29 cellular contexts compared by ENCODE assay signal in genomic region chr20:36084356-36084755, GRCh38.
"Had no signal": no experiment of that assay in that cellular context is flagged by ENCODE, and none has a peak within 500 bp of the region (broad histone marks: within the 10 kb centered on the region; RNA-seq: fewer than 3 reads in every experiment).

No MANE protein-coding gene starts in this region.

- H3K27ac Mint-ChIP-seq: activated CD4-positive, alpha-beta T cell treated with anti-CD3 and anti-CD28 coated beads, Interleukin-2, amount 10 ng/mL, durations not matched to agents 24 days and 14 days; activated CD8-positive, alpha-beta T cell treated with anti-CD3 and anti-CD28 coated beads for 36 hours; activated naive CD4-positive, alpha-beta T cell treated with anti-CD3 and anti-CD28 coated beads, Interleukin-2, amount 50 U/mL, for 72 hours; activated T-cell treated with anti-CD3 and anti-CD28 coated beads, Interleukin-2, amount 50 U/mL, for 72 hours; activated T-helper 17 cell treated with anti-CD3 and anti-CD28 coated beads, Interleukin-2, amount 50 U/mL, for 72 hours had no signal

- H3K4me1 Mint-ChIP-seq: activated CD4-positive, alpha-beta T cell treated with anti-CD3 and anti-CD28 coated beads, Interleukin-2, amount 10 ng/mL, durations not matched to agents 24 days and 14 days had no signal

- H3K36me3 ChIP-seq: adrenal gland, breast epithelium, SJCRH30, WERI-Rb-1 had no signal

- H3K27me3 ChIP-seq: adrenal gland, body of pancreas, breast epithelium had no signal

- H3K27ac ChIP-seq: adrenal gland, body of pancreas, SJCRH30, SK-N-MC, WERI-Rb-1 had no signal

- DNase-seq: activated CD4-positive, alpha-beta T cell treated with anti-CD3 and anti-CD28 coated beads, Interleukin-2, amount 10 ng/mL, durations not matched to agents 24 days and 14 days; activated CD4-positive, alpha-beta T cell treated with anti-CD3 and anti-CD28 coated beads, Interleukin-2, amount 50 U/mL, for 4 hours; activated CD4-positive, CD25-positive, alpha-beta regulatory T cell; activated CD8-positive, alpha-beta T cell treated with anti-CD3 and anti-CD28 coated beads for 36 hours; activated effector memory CD4-positive, alpha-beta T cell treated with anti-CD3 and anti-CD28 coated beads, Interleukin-2, amount 50 U/mL, for 16 hours; activated naive CD4-positive, alpha-beta T cell; activated T-cell treated with anti-CD3 and anti-CD28 coated beads, Interleukin-2, amount 50 U/mL, for 1 hour; activated T-cell treated with anti-CD3 and anti-CD28 coated beads, Interleukin-2, amount 50 U/mL, for 72 hours; adrenal gland; body of pancreas; NCI-H1092 treated with DMSO at 0.1 percent for 48 hours; NCI-H1417; NCI-H146; NCI-H187; NCI-H2029 treated with DMSO at 0.1 percent for 48 hours; NCI-H2107; NCI-H2171; NCI-H510A; NCI-H526; NCI-H774; SHP77; SJCRH30; T1000; WERI-Rb-1 had no signal

- H3K9me3 Mint-ChIP-seq: activated CD4-positive, alpha-beta T cell treated with anti-CD3 and anti-CD28 coated beads, Interleukin-2, amount 10 ng/mL, durations not matched to agents 24 days and 14 days; activated CD8-positive, alpha-beta T cell treated with anti-CD3 and anti-CD28 coated beads for 36 hours; activated T-cell treated with anti-CD3 and anti-CD28 coated beads, Interleukin-2, amount 50 U/mL, for 72 hours; activated T-helper 17 cell treated with anti-CD3 and anti-CD28 coated beads, Interleukin-2, amount 50 U/mL, for 72 hours had no signal

- H3K4me3 Mint-ChIP-seq: activated CD4-positive, alpha-beta T cell treated with anti-CD3 and anti-CD28 coated beads, Interleukin-2, amount 10 ng/mL, durations not matched to agents 24 days and 14 days; activated CD8-positive, alpha-beta T cell treated with anti-CD3 and anti-CD28 coated beads for 36 hours; activated T-cell treated with anti-CD3 and anti-CD28 coated beads, Interleukin-2, amount 50 U/mL, for 72 hours; activated T-helper 17 cell treated with anti-CD3 and anti-CD28 coated beads, Interleukin-2, amount 50 U/mL, for 72 hours had no signal

- H3K9me3 ChIP-seq: adrenal gland, body of pancreas, breast epithelium had no signal

- FAIRE-seq: astrocyte had no signal

- ATAC-seq: activated CD8-positive, alpha-beta T cell treated with anti-CD3 and anti-CD28 coated beads for 36 hours; activated naive CD4-positive, alpha-beta T cell treated with anti-CD3 and anti-CD28 coated beads, Interleukin-2, amount 50 U/mL, for 72 hours; activated T-cell treated with anti-CD3 and anti-CD28 coated beads, Interleukin-2, amount 50 U/mL, for 72 hours; activated T-helper 17 cell treated with anti-CD3 and anti-CD28 coated beads, Interleukin-2, amount 50 U/mL, for 72 hours; body of pancreas had no signal

- H3K4me3 ChIP-seq: adrenal gland, body of pancreas, breast epithelium, SJCRH30, SK-N-MC had no signal

- H3K4me1 ChIP-seq: adrenal gland had no signal
